8 cellular contexts compared by ENCODE assay signal in genomic region chr12:76158518-76159321, GRCh38.
DNase-seq lines count a peak whose midpoint lies in the region; TF ChIP-seq lines count a peak whose summit lies in the region.

No MANE protein-coding gene starts in this region.

- no peak overlapping the region for H3K4ac ChIP-seq in H9 (ENCODE audit: low read depth, low read length)

- H3K27me3 Mint-ChIP-seq in H9 (ENCODE audit: low read depth), result no peaks in the 10 kb centered on the region
- no peaks in the 10 kb centered on the region for H3K27me3 Mint-ChIP-seq in dendritic cell treated with granulocyte-macrophage colony-stimulating factor and Interleukin-4, amounts not matched to agents 40 ng/mL and 50 ng/mL, for 4 days

- no peak overlapping the region for H3K9ac ChIP-seq in H9 (ENCODE audit: extremely low read depth, insufficient read length, low read length)

- no peaks in the 10 kb centered on the region for H3K9me3 ChIP-seq in H9 (ENCODE audit: control insufficient read depth, low read depth, low read length)

- H2BK120ac ChIP-seq in H9 (ENCODE audit: low read depth, low read length, poor library complexity, severe bottlenecking), result no peak overlapping the region

- H3K14ac ChIP-seq in H9 (ENCODE audit: insufficient read depth, low read length), result no peak overlapping the region

- H3K4me3 ChIP-seq in LNCaP clone FGC (ENCODE audit: low read depth, low read length), result no peak overlapping the region

- H3K27ac Mint-ChIP-seq in H9, result peak overlapping the region in 1 of 3 experiments; percentile 9; a peak in 1 of 7 replicates
- peak overlapping the region; percentile 84 for H3K27ac Mint-ChIP-seq in dendritic cell treated with granulocyte-macrophage colony-stimulating factor and Interleukin-4, amounts not matched to agents 40 ng/mL and 50 ng/mL, for 4 days

- H4K8ac ChIP-seq in H9 (replicated peaks; ENCODE audit: insufficient read length, low read depth, low read length), result no peak overlapping the region

- no peak overlapping the region for H4K5ac ChIP-seq in H9 (ENCODE audit: insufficient read length, low read depth, low read length)

- WGBS in H9 (ENCODE audit: extremely low coverage, insufficient read length, low lambda C conversion rate), result no CpG with 5 or more reads among the region's 11 CpGs

- H3K79me1 ChIP-seq in H9 (ENCODE audit: insufficient read depth, low read depth, low read length, poor library complexity, severe bottlenecking), result no peaks in the 10 kb centered on the region

- no peak overlapping the region for H2AK5ac ChIP-seq in H9 (ENCODE audit: insufficient read length, low read length)

- no peak overlapping the region for H3K4me3 Mint-ChIP-seq in H9
- peak overlapping the region; percentile 52 for H3K4me3 Mint-ChIP-seq in dendritic cell treated with granulocyte-macrophage colony-stimulating factor and Interleukin-4, amounts not matched to agents 40 ng/mL and 50 ng/mL, for 4 days

- peak; percentile 78 for DNase-seq in H9
- DNase-seq in LNCaP clone FGC (ENCODE audit: low read depth), result no peak
- peak; percentile 24 for DNase-seq in activated CD4-positive, alpha-beta T cell treated with anti-CD3 and anti-CD28 coated beads for 1 hour
- DNase-seq in medulla oblongata (ENCODE audit: extremely low spot score), result peak; percentile 85
- peak; percentile 67 to 76 for DNase-seq in stimulated activated CD8-positive, alpha-beta memory T cell treated with anti-CD3 and anti-CD28 coated beads, Interleukin-2, amount 100 ng/mL, for 48 hours (ENCODE audit: low read depth in 2 of 2)
- DNase-seq in NCI-H524 treated with DMSO at 0.1 percent for 48 hours (lab: John Stamatoyannopoulos, UW), result no peak

- no peaks in the 10 kb centered on the region for H4K20me1 ChIP-seq in H9 (ENCODE audit: control insufficient read depth, insufficient read depth, insufficient read length)

- H3K56ac ChIP-seq in H9 (ENCODE audit: insufficient read length, low read depth, low read length), result no peak overlapping the region

- H2BK20ac ChIP-seq in H9 (ENCODE audit: low read depth, low read length, poor library complexity, severe bottlenecking), result no peak overlapping the region

- H3K27ac ChIP-seq in H9 (ENCODE audit: insufficient read length, low read depth, low read length), result no peak overlapping the region

- peaks cover 0 to 3% of the 10 kb centered on the region in 2 experiments; a peak in 1 of 5 replicates for H3K9me3 Mint-ChIP-seq in H9
- H3K9me3 Mint-ChIP-seq in dendritic cell treated with granulocyte-macrophage colony-stimulating factor and Interleukin-4, amounts not matched to agents 40 ng/mL and 50 ng/mL, for 4 days, result no peaks in the 10 kb centered on the region

- TF ChIP-seq CTCF in GM12874 (IDR thresholded peaks at IDR 0.05; ENCODE audit: insufficient read depth, low read depth, low read length) (peak; percentile 83), H9 (conservative IDR thresholded peaks at IDR 0.05) (peak; percentile 87), LNCaP clone FGC (IDR thresholded peaks at IDR 0.05; ENCODE audit: control insufficient read depth, extremely low read depth, insufficient read depth) (peak; percentile 37)

- intact Hi-C loops in dendritic cell treated with granulocyte-macrophage colony-stimulating factor and Interleukin-4, amounts not matched to agents 40 ng/mL and 50 ng/mL, for 4 days (cut with micrococcal nuclease), result loop anchor here (2.0 to 10.0 kb wide), 3 partner anchors 14 to 186 kb away; partner anchors contain the start of gene BBS10

- H3K36me3 Mint-ChIP-seq in H9 (ENCODE audit: insufficient read depth in 1 of 3, low read depth in 3 of 3), result no peaks in the 10 kb centered on the region
- no peaks in the 10 kb centered on the region for H3K36me3 Mint-ChIP-seq in dendritic cell treated with granulocyte-macrophage colony-stimulating factor and Interleukin-4, amounts not matched to agents 40 ng/mL and 50 ng/mL, for 4 days (ENCODE audit: low read depth)

- no peak overlapping the region for H2AFZ ChIP-seq in H9 (ENCODE audit: low read length)

- H3K23me2 ChIP-seq in H9 (ENCODE audit: insufficient read length, low read depth, low read length, poor library complexity, severe bottlenecking), result no peaks in the 10 kb centered on the region

- no peaks in the 10 kb centered on the region for H3K79me2 ChIP-seq in H9 (ENCODE audit: insufficient read depth, low read length)

- no peak overlapping the region for H3K23ac ChIP-seq in H9 (ENCODE audit: insufficient read length, low read depth, low read length)

- H3K4me1 Mint-ChIP-seq in H9, result peaks cover 8% of the 10 kb centered on the region in 2 experiments
- peaks cover 47% of the 10 kb centered on the region for H3K4me1 Mint-ChIP-seq in dendritic cell treated with granulocyte-macrophage colony-stimulating factor and Interleukin-4, amounts not matched to agents 40 ng/mL and 50 ng/mL, for 4 days (ENCODE audit: low read depth)

- no peak overlapping the region for H3T11ph ChIP-seq in H9 (ENCODE audit: low read length)

- no peak overlapping the region for H2BK5ac ChIP-seq in H9 (ENCODE audit: insufficient read length, low read length)

- H3K4me1 ChIP-seq in H9 (ENCODE audit: insufficient read depth, low read length), result no peaks in the 10 kb centered on the region; the same call in 1 of the 2 replicates

- H3K18ac ChIP-seq in H9 (ENCODE audit: insufficient read length, low read depth, low read length), result no peak overlapping the region

- no peak overlapping the region for H2BK12ac ChIP-seq in H9 (ENCODE audit: insufficient read length, low read depth, low read length)

- H2BK15ac ChIP-seq in H9 (ENCODE audit: low read depth, low read length), result no peak overlapping the region

- H3K4me2 ChIP-seq in H9 (ENCODE audit: insufficient read depth, insufficient read length, low read length), result no peak overlapping the region

- H3K27me3 ChIP-seq in H9 (ENCODE audit: insufficient read depth, low read length), result no peaks in the 10 kb centered on the region

- H4K91ac ChIP-seq in H9 (ENCODE audit: insufficient read length, low read depth, low read length), result no peak overlapping the region

Comparison
In these comparisons a context has a peak if more than half of its experiments do, and no peak if none do; other contexts are left out.
1. CTCF ChIP-seq: peak in every context shown above with its lines; median percentile 87 in H9; 83 in GM12874; 37 in LNCaP clone FGC.
2. DNase-seq: peak in H9 (single experiment), activated CD4-positive, alpha-beta T cell treated with anti-CD3 and anti-CD28 coated beads for 1 hour (single experiment), medulla oblongata (single experiment) and stimulated activated CD8-positive, alpha-beta memory T cell treated with anti-CD3 and anti-CD28 coated beads, Interleukin-2, amount 100 ng/mL, for 48 hours (2 of 2); none in LNCaP clone FGC (single experiment) and NCI-H524 treated with DMSO at 0.1 percent for 48 hours (single experiment).